10 cellular contexts compared by ENCODE assay signal in the genomic region with DNA sequence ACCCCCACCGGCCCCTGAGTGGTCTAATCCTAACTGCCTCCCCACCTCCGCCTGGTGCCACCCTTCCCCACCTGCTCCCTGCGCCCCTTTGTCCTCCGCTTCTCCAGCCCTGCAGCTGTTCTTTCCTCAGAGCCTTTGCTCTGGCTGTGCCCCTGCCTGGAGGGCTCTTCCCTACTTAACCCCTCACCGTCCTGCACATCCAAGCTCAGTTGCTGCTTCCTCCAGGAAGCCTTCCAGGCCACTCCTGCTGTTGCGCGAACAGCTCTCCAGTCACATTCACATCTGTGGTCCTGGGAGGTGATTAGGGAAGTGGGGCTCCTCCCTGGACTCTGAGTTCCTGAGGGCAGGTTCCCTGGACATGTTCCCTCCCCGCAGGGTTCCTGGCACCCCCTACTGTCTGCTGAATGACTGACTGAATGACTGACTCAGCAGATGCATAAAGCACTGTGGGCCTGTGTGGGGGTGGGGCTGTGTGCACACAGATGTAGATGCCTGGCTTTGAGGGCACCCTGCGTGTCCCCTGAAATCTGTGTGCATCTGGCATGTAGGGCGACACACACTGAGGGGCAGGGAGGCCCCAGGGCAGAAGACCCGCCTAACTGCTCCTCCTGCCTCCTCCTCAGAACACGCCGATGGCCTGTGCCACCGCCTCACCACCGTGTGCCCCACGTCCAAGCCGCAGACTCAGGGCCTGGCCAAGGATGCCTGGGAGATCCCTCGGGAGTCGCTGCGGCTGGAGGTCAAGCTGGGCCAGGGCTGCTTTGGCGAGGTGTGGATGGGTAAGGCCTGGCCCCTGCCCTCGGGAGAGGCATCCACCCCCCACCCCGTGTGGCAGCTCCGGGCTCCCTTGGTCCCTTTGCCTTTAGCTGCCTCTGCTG. TPM values are rescaled to one million over a fixed set of nuclear protein-coding genes. Genes with fewer than 3 reads are reported as not detected.
DNase-seq lines count a peak whose midpoint lies in the region; ATAC-seq and TF ChIP-seq lines count a peak whose summit lies in the region.
"Had no signal": no experiment of that assay in that cellular context is flagged by ENCODE, and none has a peak within 500 bp of the region (broad histone marks: within the 10 kb centered on the region; RNA-seq: fewer than 3 reads in every experiment).

No MANE protein-coding gene starts in this region.

- H3K4me3 Mint-ChIP-seq in MCF 10A (ENCODE audit: unreplicated experiment): no peak overlapping the region

- POLR2A ChIA-PET in MCF 10A (lab: Yijun Ruan, JAX) (interaction anchor here (0.6 to 1.2 kb wide), 4 partner anchors 105 to 932 kb away, joined by 3 to 6 read pairs (median 4); a partner anchor contains a TSS), OCI-LY7 (lab: Charles Lee) (no interaction called here)

- H3K4me1 ChIP-seq in breast epithelium (no peaks in the 10 kb centered on the region), OCI-LY7 (ENCODE audit: insufficient read depth, low read length, poor library complexity, severe bottlenecking) (no peaks in the 10 kb centered on the region)

- no peaks in the 10 kb centered on the region for H3K27me3 Mint-ChIP-seq in MCF 10A (ENCODE audit: insufficient read depth, unreplicated experiment)

- H3K9me3 Mint-ChIP-seq in MCF 10A (ENCODE audit: unreplicated experiment): no peaks in the 10 kb centered on the region

- no peaks in the 10 kb centered on the region for H3K27me3 ChIP-seq in breast epithelium
- H3K27me3 ChIP-seq: transverse colon had no signal

- TF ChIP-seq POLR2A in breast epithelium (IDR thresholded peaks at IDR 0.05): no peak

- H3K36me3 ChIP-seq in breast epithelium: no peaks in the 10 kb centered on the region
- no peaks in the 10 kb centered on the region for H3K36me3 ChIP-seq in OCI-LY7 (ENCODE audit: insufficient read depth, low read length)

- H3K36me3 Mint-ChIP-seq in MCF 10A (ENCODE audit: insufficient read depth, unreplicated experiment): peaks cover 17% of the 10 kb centered on the region

- peaks cover 19% of the 10 kb centered on the region for H3K4me1 Mint-ChIP-seq in MCF 10A (ENCODE audit: insufficient read depth, unreplicated experiment)

- CTCF ChIA-PET in MCF 10A (lab: Yijun Ruan, JAX): interaction anchor here (0.7 to 2.8 kb wide), 6 partner anchors 12 to 202 kb away, joined by 3 to 16 read pairs (median 4); no protein-coding TSS in a partner anchor
- CTCF ChIA-PET in OCI-LY7 (lab: Charles Lee; ENCODE audit: unreplicated experiment): no interaction called here

- no peak overlapping the region for H2AFZ ChIP-seq in OCI-LY7 (ENCODE audit: low read length)

- ATAC-seq in sciatic nerve (no peak), HG02870 (IDR thresholded peaks at IDR 0.05; ENCODE audit: unreplicated experiment) (no peak)

- TF ChIP-seq CTCF in MCF 10A (IDR thresholded peaks at IDR 0.05; ENCODE audit: unreplicated experiment): no peak
- TF ChIP-seq CTCF in breast epithelium (IDR thresholded peaks at IDR 0.05): no peak
- peak; percentile 35; the same call in 1 of the 2 replicates for TF ChIP-seq CTCF in OCI-LY7 (conservative IDR thresholded peaks at IDR 0.05; ENCODE audit: low read length)
- peak; percentile 24 for TF ChIP-seq CTCF in epithelial cell of proximal tubule (conservative IDR thresholded peaks at IDR 0.05; ENCODE audit: low read depth, low read length)

- no peaks in the 10 kb centered on the region for H3K79me2 ChIP-seq in OCI-LY7 (ENCODE audit: insufficient read depth, low read depth, low read length)

- BruUV-seq in MCF 10A (replicated peaks; lab: Mats Ljungman, UMichigan): no TSS peak
- no TSS peak for BruUV-seq in OCI-LY7 (replicated peaks; lab: Mats Ljungman, UMichigan)

- peak overlapping the region; percentile 75 for H3K27ac Mint-ChIP-seq in MCF 10A (ENCODE audit: low read depth, unreplicated experiment)

- H3K9me3 ChIP-seq in breast epithelium (no peaks in the 10 kb centered on the region), OCI-LY7 (ENCODE audit: low read length) (no peaks in the 10 kb centered on the region)
- H3K9me3 ChIP-seq: transverse colon had no signal

- H3K9me2 ChIP-seq in OCI-LY7 (ENCODE audit: insufficient read depth, low read length): no peaks in the 10 kb centered on the region

- no peak overlapping the region for H3K27ac ChIP-seq in breast epithelium
- no peak overlapping the region for H3K27ac ChIP-seq in OCI-LY7 (ENCODE audit: low read depth, low read length, poor library complexity, severe bottlenecking)
- H3K27ac ChIP-seq: transverse colon had no signal

- no peak overlapping the region for H3K4me2 ChIP-seq in OCI-LY7 (ENCODE audit: low read length)

- H3K4me3 ChIP-seq in breast epithelium (no peak overlapping the region), OCI-LY7 (ENCODE audit: low read depth, low read length, poor library complexity, severe bottlenecking) (no peak overlapping the region), epithelial cell of proximal tubule (ENCODE audit: low read depth, low read length) (no peak overlapping the region)
- H3K4me3 ChIP-seq: transverse colon had no signal

- H4K20me1 ChIP-seq in OCI-LY7 (ENCODE audit: insufficient read depth, low read length): no peaks in the 10 kb centered on the region

- DNase-seq in MCF 10A (ENCODE audit: unreplicated experiment) (peak; percentile 38), breast epithelium (ENCODE audit: low spot score in 2 of 2) (no peak), OCI-LY7 (ENCODE audit: low spot score) (no peak), epithelial cell of proximal tubule (ENCODE audit: low read depth) (no peak), sciatic nerve (ENCODE audit: low spot score) (peak; percentile 51), NCI-H2029 treated with DMSO at 0.1 percent for 48 hours (lab: John Stamatoyannopoulos, UW) (no peak)
- no peak for DNase-seq in stimulated activated CD4-positive, alpha-beta T cell treated with anti-CD3 and anti-CD28 coated beads, Interleukin-15, amount 100 ng/mL, for 24 hours
- DNase-seq: activated T-cell treated with anti-CD3 and anti-CD28 coated beads for 4 hours, transverse colon had no signal

- intact Hi-C loops in MCF 10A (cut with micrococcal nuclease): no loop called here
- intact Hi-C loops in breast epithelium (cut with DNase I; ENCODE audit: low total_unique reads): no loop called here
- intact Hi-C loops in OCI-LY7 (cut with micrococcal nuclease; ENCODE audit: unreplicated experiment): no loop called here
- intact Hi-C loops in sciatic nerve (cut with DNase I): no loop called here

RNA-seq across cellular contexts. Expression of a gene that starts 51.4 kb away (rescaled TPM):
- total RNA-seq in MCF 10A (2022) (28.1 and 29.5 TPM in 2 replicates), breast epithelium (10 to 100 TPM; 12.8 to 25.6 (median 20.6) TPM), OCI-LY7 (2022) (0.72 and 0.89 TPM in 2 replicates), epithelial cell of proximal tubule (32.5 and 37.8 TPM in 2 replicates), sciatic nerve (23.7 TPM)
- 0.18 and 3.7 TPM in 2 replicates for total RNA-seq in OCI-LY7 (2014; rRNA removed; shearing (Covaris generic))

Comparison
In these comparisons a context has a peak if more than half of its experiments do, and no peak if none do; other contexts are left out.
1. DNase-seq: peak in MCF 10A (single experiment) and sciatic nerve (single experiment); none in breast epithelium (0 of 2), OCI-LY7 (single experiment), epithelial cell of proximal tubule (single experiment), stimulated activated CD4-positive, alpha-beta T cell treated with anti-CD3 and anti-CD28 coated beads, Interleukin-15, amount 100 ng/mL, for 24 hours (single experiment) and NCI-H2029 treated with DMSO at 0.1 percent for 48 hours (single experiment).
2. CTCF ChIP-seq: peak in OCI-LY7 (single experiment) and epithelial cell of proximal tubule (single experiment); none in MCF 10A (single experiment) and breast epithelium (0 of 3).